In genomic region chr6:110815260-110816109, GRCh38 we compare ENCODE assay signal across 8 cellular contexts. TPM values are rescaled to one million over a fixed set of nuclear protein-coding genes. Genes with fewer than 3 reads are reported as not detected.
DNase-seq lines count a peak whose midpoint lies in the region; ATAC-seq and TF ChIP-seq lines count a peak whose summit lies in the region.

CDK19 (minus strand) TSS chr6:110815469; CDS start chr6:110815136, 333 bp downstream.

- TF ChIP-seq CTCF in mucosa of descending colon (IDR thresholded peaks at IDR 0.05): no peak

- H3K9me3 ChIP-seq in mucosa of descending colon: no peaks in the 10 kb centered on the region

- H3K36me3 ChIP-seq in mucosa of descending colon (ENCODE audit: low read depth): peaks cover 8% of the 10 kb centered on the region

- peaks cover 2% of the 10 kb centered on the region for H3K36me3 Mint-ChIP-seq in IgD-negative memory B cell

- peak within 1 kb of the TSS; percentile 82 for H3K27ac ChIP-seq in epithelial cell of prostate

- H3K27ac Mint-ChIP-seq in IgD-negative memory B cell: peak within 1 kb of the TSS; percentile 97 to 99 (median 98)

- H3K4me1 Mint-ChIP-seq in IgD-negative memory B cell: peaks cover 14 to 30% (median 25%) of the 10 kb centered on the region in 3 donors

- DNase-seq in DMS 273 treated with DMSO at 0.1 percent for 48 hours (lab: John Stamatoyannopoulos, UW) (peak; percentile 99), OCI-M2 (lab: John Stamatoyannopoulos, UW; ENCODE audit: unreplicated experiment) (peak; percentile 96), activated T-cell treated with anti-CD3 and anti-CD28 coated beads for 48 hours (ENCODE audit: low read depth) (peak; percentile 95), epithelial cell of prostate (ENCODE audit: low read depth, low spot score) (peak; percentile 95), mucosa of descending colon (peak; percentile 98 to 99 (median 99))
- peak; percentile 97 for DNase-seq in stimulated activated CD8-positive, alpha-beta memory T cell treated with anti-CD3 and anti-CD28 coated beads, Interleukin-4, amount 100 ng/mL, for 24 hours (ENCODE audit: low read depth)

- H3K9me3 Mint-ChIP-seq in IgD-negative memory B cell: peaks cover 0 to 2% (median 0%) of the 10 kb centered on the region in 3 donors

- ATAC-seq in GM21529 (IDR thresholded peaks at IDR 0.05; ENCODE audit: unreplicated experiment): peak; percentile 70
- ATAC-seq in mucosa of descending colon: peak; percentile 92

- H3K4me3 Mint-ChIP-seq in IgD-negative memory B cell: peak within 1 kb of the TSS; percentile 91 to 100 (median 99)

- intact Hi-C loops in mucosa of descending colon (cut with DNase I, micrococcal nuclease): loop anchor here (5.0 to 10.0 kb wide), 3 partner anchors 59 to 131 kb away; partner anchors contain the start of gene AMD1 (in 1 of the 2)

- no peaks in the 10 kb centered on the region for H3K27me3 Mint-ChIP-seq in IgD-negative memory B cell

- peaks cover 16% of the 10 kb centered on the region for H3K4me1 ChIP-seq in mucosa of descending colon (ENCODE audit: low read depth)

- peak within 1 kb of the TSS; percentile 84 for H3K4me3 ChIP-seq in mucosa of descending colon

RNA-seq across cellular contexts. Expression of gene CDK19, which starts in this region (rescaled TPM):
- 4.0 TPM for polyA plus RNA-seq in IgD-negative memory B cell
- total RNA-seq in mucosa of descending colon: 10 to 100 TPM; 24.3 to 34.3 (median 27.7) TPM

Comparison
In these comparisons a context has a peak if more than half of its experiments do, and no peak if none do; other contexts are left out.
1. Peak in every context shown above with its lines: DNase-seq, ATAC-seq, H3K4me3 ChIP-seq and H3K27ac ChIP-seq.